ENCODE assay signal across 20 cellular contexts in the genomic region with DNA sequence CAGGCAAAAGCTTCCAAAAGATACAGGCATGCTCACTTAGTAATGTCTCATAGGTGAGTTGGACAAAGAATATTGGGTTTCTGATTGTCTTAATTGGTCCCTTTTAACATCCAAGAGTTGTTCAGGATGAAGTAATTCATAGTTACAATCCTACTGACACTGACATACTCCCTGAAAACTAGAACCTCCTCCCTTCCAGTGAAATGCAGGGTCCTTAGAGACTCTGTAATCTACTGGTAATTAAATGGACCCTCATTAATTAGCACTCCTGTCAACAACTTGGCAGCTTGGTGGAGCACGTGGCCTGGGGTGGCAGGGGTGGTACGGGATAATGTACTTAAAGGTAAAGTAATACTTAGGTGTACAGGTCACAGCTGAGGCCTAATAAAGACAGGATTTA. TPM values are rescaled to one million over a fixed set of nuclear protein-coding genes. Genes with fewer than 3 reads are reported as not detected.
DNase-seq lines count a peak whose midpoint lies in the region; ATAC-seq, FAIRE-seq and TF ChIP-seq lines count a peak whose summit lies in the region.
"Had no signal": no experiment of that assay in that cellular context is flagged by ENCODE, and none has a peak within 500 bp of the region (broad histone marks: within the 10 kb centered on the region; RNA-seq: fewer than 3 reads in every experiment).

No MANE protein-coding gene starts in this region.

- no peaks in the 10 kb centered on the region for H3K9me3 ChIP-seq in K562 (replicated peaks; ENCODE audit: control insufficient read depth, insufficient read depth, low read depth, low read length)

- no peak for FAIRE-seq in K562 (lab: Jason Lieb, UNC)
- FAIRE-seq: A204.1, D721Med, GM12878, GM18507, H54, HepG2, HTR-8/SVneo had no signal

- peaks cover 4% of the 10 kb centered on the region; the same call in 1 of the 2 replicates for H4K20me1 ChIP-seq in GM23338 (replicated peaks; ENCODE audit: insufficient read depth)
- no peaks in the 10 kb centered on the region for H4K20me1 ChIP-seq in K562 (replicated peaks; ENCODE audit: control insufficient read depth, insufficient read depth, low read length)

- intact Hi-C loops in K562 (cut with micrococcal nuclease): no loop called here

- TF ChIP-seq CTCF in GM23338 (conservative IDR thresholded peaks at IDR 0.05; ENCODE audit: low read depth in 2 of 2) (no peak), K562 (IDR thresholded peaks at IDR 0.05 in 2 of 3, conservative IDR thresholded peaks at IDR 0.05 in 1 of 3; ENCODE audit: insufficient read depth in 2 of 3, low read depth in 1 of 3, low read length in 3 of 3) (no peak), GM10248 (IDR thresholded peaks at IDR 0.05; ENCODE audit: control extremely low read depth, extremely low read depth, low read depth, missing control alignments) (no peak)

- in situ Hi-C loops in K562 (cut with MboI): no loop called here

- no peaks in the 10 kb centered on the region for H3K36me3 ChIP-seq in GM23338 (ENCODE audit: insufficient read depth)
- no peaks in the 10 kb centered on the region for H3K36me3 ChIP-seq in K562 (ENCODE audit: control insufficient read depth, insufficient read depth, low read length)

- H3K27me3 ChIP-seq in GM23338 (ENCODE audit: insufficient read depth): no peaks in the 10 kb centered on the region
- peaks cover 0 to 18% of the 10 kb centered on the region in 2 experiments; a peak in 2 of 5 replicates for H3K27me3 ChIP-seq in K562 (ENCODE audit: control insufficient read depth in 2 of 2, insufficient read depth in 2 of 2, low read length in 2 of 2)

- CTCF ChIA-PET in K562 (lab: Yijun Ruan, JAX; ENCODE audit: low intra/inter-chr PET ratio) (no interaction called here), GM10248 (lab: Yijun Ruan, JAX) (interaction anchor here (1.8 to 3.5 kb wide), 3 partner anchors 8 to 303 kb away, joined by 4 to 17 read pairs (median 13); no protein-coding TSS in a partner anchor)

- no peak for TF ChIP-seq EP300 in K562 (IDR thresholded peaks at IDR 0.05; ENCODE audit: low read length)

- POLR2A ChIA-PET in K562 (lab: Yijun Ruan, JAX) (interaction anchor here (0.6 to 1.1 kb wide), 2 partner anchors 12 to 173 kb away, joined by 3 read pairs; no protein-coding TSS in a partner anchor), GM10248 (lab: Yijun Ruan, JAX) (no interaction called here)

- H3K9me1 ChIP-seq in K562 (ENCODE audit: control insufficient read depth, insufficient read depth, low read length): no peaks in the 10 kb centered on the region

- WGBS in K562 (ENCODE audit: insufficient coverage, low coverage, missing lambda C conversion rate): 33% methylated on average over 2 of the region's 2 CpGs

- H3K36me3 Mint-ChIP-seq in GM23338 (ENCODE audit: low read depth): no peaks in the 10 kb centered on the region

- H3K9me2 ChIP-seq in GM23338 (ENCODE audit: insufficient read depth): no peaks in the 10 kb centered on the region

- H3F3A ChIP-seq in GM23338 (replicated peaks; ENCODE audit: low read depth): 0 out of 2 replicates have a peak, but pooled peaks cover 2% of the 10 kb centered on the region

- H3K4me1 Mint-ChIP-seq in GM23338: peaks cover 13% of the 10 kb centered on the region

- no peak overlapping the region for H3K4me3 Mint-ChIP-seq in GM23338
- H3K4me3 Mint-ChIP-seq: B cell; CD4-positive, alpha-beta T cell had no signal

- TF ChIP-seq RAD21 in K562 (CRISPR knock-in tag; conservative IDR thresholded peaks at IDR 0.05 in 1 of 2, IDR thresholded peaks at IDR 0.05 in 1 of 2): no peak

- no peak overlapping the region for H3K27ac ChIP-seq in GM23338 (ENCODE audit: low read depth)
- no peak overlapping the region for H3K27ac ChIP-seq in K562 (ENCODE audit: extremely low read depth, low read depth, low read length)

- peaks cover 8% of the 10 kb centered on the region; the same call in 1 of the 2 replicates for H3K4me1 ChIP-seq in GM23338 (ENCODE audit: insufficient read depth)
- peaks cover 5 to 9% of the 10 kb centered on the region in 2 experiments; a peak in 4 of 5 replicates for H3K4me1 ChIP-seq in K562 (replicated peaks in 1 of 2; ENCODE audit: control insufficient read depth in 2 of 2, insufficient read depth in 2 of 2, low read length in 2 of 2)

- H2AFZ ChIP-seq in GM23338: peak overlapping the region; percentile 5; the same call in 1 of the 2 replicates
- H2AFZ ChIP-seq in K562 (ENCODE audit: low read depth, low read length): peak overlapping the region; percentile 25

- ATAC-seq in GM23338 (no peak), K562 (no peak)
- ATAC-seq: GM12878, HCT116, HepG2 had no signal

- no peak overlapping the region for H3K4me3 ChIP-seq in GM23338
- H3K4me3 ChIP-seq in K562: no peak overlapping the region
- H3K4me3 ChIP-seq: GM12878 had no signal

- H3K4me2 ChIP-seq in GM23338: no peak overlapping the region
- H3K4me2 ChIP-seq in K562 (ENCODE audit: insufficient read depth, low read length): no peak overlapping the region

- peak in 2 of 3 experiments; percentile 27 to 72 for DNase-seq in NCI-H1417 (lab: John Stamatoyannopoulos, UW)
- no peak for DNase-seq in NCI-H1417 treated with DMSO at 0.1 percent for 48 hours (lab: John Stamatoyannopoulos, UW)
- no peak for DNase-seq in GM23338 (ENCODE audit: low spot score)
- peak; percentile 96 for DNase-seq in NCI-H82 (lab: John Stamatoyannopoulos, UW)
- DNase-seq in K562 (ENCODE audit: extremely low read depth in 1 of 4, low spot score in 3 of 4): no peak
- DNase-seq in GM10248 (ENCODE audit: extremely low spot score): no peak
- DNase-seq in COLO668 (lab: John Stamatoyannopoulos, UW; ENCODE audit: unreplicated experiment): no peak
- DNase-seq in NK-92 (lab: John Stamatoyannopoulos, UW; ENCODE audit: unreplicated experiment): no peak
- DNase-seq: C1 segment of cervical spinal cord; CD4-positive, alpha-beta T cell; DMS53 had no signal

- H3K27ac Mint-ChIP-seq in GM23338: no peak overlapping the region
- H3K27ac Mint-ChIP-seq: B cell; CD4-positive, alpha-beta T cell had no signal

- H3K9ac ChIP-seq in K562 (ENCODE audit: insufficient read depth in 1 of 2, low read depth in 2 of 2, low read length in 2 of 2): no peak overlapping the region

- H3K79me2 ChIP-seq in GM23338 (replicated peaks; ENCODE audit: insufficient read depth): no peaks in the 10 kb centered on the region
- H3K79me2 ChIP-seq in K562 (ENCODE audit: control insufficient read depth, insufficient read depth, low read length): no peaks in the 10 kb centered on the region

- BruUV-seq in K562 (replicated peaks; lab: Mats Ljungman, UMichigan): no TSS peak

- H3K9me3 Mint-ChIP-seq in GM23338: no peaks in the 10 kb centered on the region
- H3K9me3 Mint-ChIP-seq: CD4-positive, alpha-beta T cell had no signal

- TF ChIP-seq POLR2A in K562 (conservative IDR thresholded peaks at IDR 0.05): no peak

- no peaks in the 10 kb centered on the region for H3K27me3 Mint-ChIP-seq in GM23338 (ENCODE audit: insufficient read depth, low read depth, poor library complexity)

TF ChIP-seq in GM23338, 12 proteins besides CTCF, POLR2A, EP300 and RAD21 (continues in another document):
- TF ChIP-seq STAT1 (IDR thresholded peaks at IDR 0.05; ENCODE audit: unreplicated experiment): no peak
- TF ChIP-seq CREB1 (CRISPR knock-in tag; IDR thresholded peaks at IDR 0.05; ENCODE audit: low read depth): no peak
- no peak for TF ChIP-seq EZH2 (IDR thresholded peaks at IDR 0.05; ENCODE audit: low read depth, unreplicated experiment)
- no peak for TF ChIP-seq POLR2AphosphoS5 (IDR thresholded peaks at IDR 0.05; ENCODE audit: low read depth)
- no peak for TF ChIP-seq JUNB (IDR thresholded peaks at IDR 0.05; ENCODE audit: unreplicated experiment)
- no peak for TF ChIP-seq EZH2phosphoT487 (IDR thresholded peaks at IDR 0.05; ENCODE audit: unreplicated experiment)

TF ChIP-seq in K562, 482 proteins besides CTCF, POLR2A, EP300 and RAD21:
- TF ChIP-seq SAFB2 (IDR thresholded peaks at IDR 0.05; ENCODE audit: borderline replicate concordance, low read depth, low read length, severe bottlenecking) (no peak), TEAD4 (IDR thresholded peaks at IDR 0.05; ENCODE audit: low read length) (no peak), TEAD4 (CRISPR knock-in tag; IDR thresholded peaks at IDR 0.05; ENCODE audit: borderline replicate concordance) (no peak)
TF ChIP-seq in K562: peak in this region for 0.

RNA-seq across cellular contexts. Expression of gene ARMC2, which starts 3.6 kb away (rescaled TPM):
- 2.7 and 4.0 TPM in 2 replicates for total RNA-seq in GM23338 (2014; rRNA removed; shearing (Covaris generic))
- 3.0 and 4.4 TPM in 2 replicates for polyA plus RNA-seq in GM23338 (2016; fragmentation: Nextera tagmentation; extraction: Ambion mirVana)
- 1.5 and 2.6 TPM in 2 replicates for total RNA-seq in K562 (2011; cell fraction: chromatin; rRNA removed; ENCODE audit: low replicate concordance)
- 0.50 and 1.3 TPM in 2 replicates for total RNA-seq in K562 (2011; cell fraction: nucleolus; rRNA removed)
- 0.92 and 1.1 TPM in 2 replicates for total RNA-seq in K562 (2011; cell fraction: nucleoplasm; rRNA removed)
- total RNA-seq in K562 (2014; rRNA removed): 0.14 and 0.69 TPM in 2 replicates
- total RNA-seq in K562 (2014; rRNA removed; fragmentation: Illumina TruSeq; extraction: Trizol): 1.7 and 2.4 TPM in 2 replicates
- 1.2 and 1.6 TPM in 2 replicates for total RNA-seq in K562 (2015; rRNA removed; fragmentation: Illumina TruSeq; extraction: Trizol)
- 0.82 and 1.7 TPM in 2 replicates for total RNA-seq in K562 (2021)
- polyA plus RNA-seq in K562 (2011; rRNA removed): 2.9 and 3.6 TPM in 2 replicates
- 0.99 and 1.1 TPM in 2 replicates for polyA plus RNA-seq in K562 (2011; cell fraction: cytosol; rRNA removed)
- 1.5 and 2.6 TPM in 2 replicates for polyA plus RNA-seq in K562 (2011; cell fraction: nucleus; rRNA removed)
- 1.0 and 1.6 TPM in 2 replicates for polyA plus RNA-seq in K562 (2012)
- polyA plus RNA-seq in K562 (2014; fragmentation: Illumina TruSeq; extraction: Trizol): 2.0 and 3.0 TPM in 2 replicates
- under 1 TPM; 0.39 to 0.71 TPM for polyA plus RNA-seq in K562 (2014; fragmentation: Nextera tagmentation; extraction: Ambion mirVana)
- 0.37 and 0.69 TPM in 2 replicates for polyA plus RNA-seq in K562 (2014; rRNA removed)
- polyA minus RNA-seq in K562 (2011; rRNA and poly(A)+ RNA removed): 1.7 and 3.4 TPM in 2 replicates
- polyA minus RNA-seq in K562 (2011; cell fraction: cytosol; rRNA and poly(A)+ RNA removed): 1.0 TPM in 1 of 2 replicates, not detected in the other
- polyA minus RNA-seq in K562 (2011; cell fraction: nucleus; rRNA and poly(A)+ RNA removed): 0.13 and 4.0 TPM in 2 replicates
- total RNA-seq: GM12878 had no signal

Comparison
In these comparisons a context has a peak if more than half of its experiments do, and no peak if none do; other contexts are left out.
1. DNase-seq: peak in NCI-H1417 (2 of 3) and NCI-H82 (single experiment); none in NCI-H1417 treated with DMSO at 0.1 percent for 48 hours (single experiment), GM23338 (single experiment), K562 (0 of 4), GM10248 (single experiment), COLO668 (single experiment) and NK-92 (single experiment).